ENCODE assay signal across 22 cellular contexts in the genomic region with DNA sequence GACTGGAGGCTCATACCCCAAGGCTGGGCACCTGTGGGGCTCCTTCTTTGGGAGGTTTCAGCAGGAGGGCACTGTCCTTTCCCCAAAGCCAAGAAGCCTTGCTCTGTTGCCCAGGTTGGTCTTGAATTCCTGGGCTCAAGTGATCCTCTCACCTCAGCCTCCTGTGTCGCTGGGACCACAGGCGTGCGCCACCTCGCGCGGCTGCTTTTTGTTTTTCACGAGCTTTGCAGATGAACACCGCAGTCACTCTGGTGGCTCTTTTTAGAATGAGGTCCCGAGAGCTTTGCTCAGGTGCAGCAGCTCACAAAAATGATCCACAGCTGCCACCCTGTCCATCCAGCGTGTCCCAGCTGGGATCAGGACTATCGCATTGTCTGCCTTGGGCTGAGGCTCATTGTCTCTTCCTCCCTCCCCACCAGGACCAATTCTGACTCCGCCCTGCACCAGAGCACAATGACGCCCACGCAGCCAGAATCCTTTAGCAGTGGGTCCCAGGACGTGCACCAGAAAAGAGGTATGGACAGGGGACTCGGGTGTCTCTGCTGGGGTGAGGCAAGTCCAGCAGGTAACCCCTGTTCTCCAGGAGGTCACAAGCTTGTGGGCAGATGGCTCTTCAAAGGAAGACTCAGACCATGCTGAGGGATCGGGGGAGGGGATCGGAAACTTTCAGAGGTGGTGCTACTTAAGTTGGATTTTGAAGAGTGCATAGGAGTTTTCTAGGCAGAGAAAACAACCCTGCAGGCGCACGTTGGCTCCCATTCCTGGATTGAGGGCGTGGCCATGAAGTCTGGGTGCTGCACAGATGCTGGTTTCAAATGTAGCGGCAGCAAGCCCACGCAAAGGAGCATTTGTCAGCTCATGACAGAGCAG. TPM values are rescaled to one million over a fixed set of nuclear protein-coding genes. Genes with fewer than 3 reads are reported as not detected.
DNase-seq lines count a peak whose midpoint lies in the region; ATAC-seq and TF ChIP-seq lines count a peak whose summit lies in the region.
"Had no signal": no experiment of that assay in that cellular context is flagged by ENCODE, and none has a peak within 500 bp of the region (broad histone marks: within the 10 kb centered on the region; RNA-seq: fewer than 3 reads in every experiment).

No MANE protein-coding gene starts in this region.

- H3K27me3 ChIP-seq in BLaER1 (no peaks in the 10 kb centered on the region), PC-3 (ENCODE audit: low read length) (no peaks in the 10 kb centered on the region), neuronal stem cell (ENCODE audit: control insufficient read depth in 3 of 3, insufficient read depth in 3 of 3, low read depth in 1 of 3, low read length in 3 of 3) (no peaks in the 10 kb centered on the region)
- H3K27me3 ChIP-seq: MG63 had no signal

- H3K36me3 Mint-ChIP-seq in glutamatergic neuron (ENCODE audit: unreplicated experiment) = no peaks in the 10 kb centered on the region

- intact Hi-C loops in PC-3 (cut with micrococcal nuclease) = no loop called here

- peak overlapping the region; percentile 89 for H2BK15ac ChIP-seq in neuronal stem cell (ENCODE audit: low read length)

- H3K79me1 ChIP-seq in neuronal stem cell (ENCODE audit: low read depth, low read length) = peaks cover 4% of the 10 kb centered on the region

- H3K18ac ChIP-seq in neuronal stem cell (ENCODE audit: low read length) = peak overlapping the region; percentile 80

- H3K27ac Mint-ChIP-seq in glutamatergic neuron (ENCODE audit: unreplicated experiment) = peak overlapping the region; percentile 76

- no peak for ATAC-seq in PC-3
- ATAC-seq in HG03432 (IDR thresholded peaks at IDR 0.05; ENCODE audit: unreplicated experiment) = no peak
- ATAC-seq: Panc1 had no signal

- H3K9me3 Mint-ChIP-seq in glutamatergic neuron (ENCODE audit: unreplicated experiment) = peaks cover 7% of the 10 kb centered on the region

- H3K4me3 ChIP-seq in BLaER1 (no peak overlapping the region), PC-3 (ENCODE audit: low read length) (no peak overlapping the region), neuronal stem cell (ENCODE audit: low read length in 2 of 2) (no peak overlapping the region)
- H3K4me3 ChIP-seq: HAP-1, MG63 had no signal

- peak overlapping the region; percentile 2 for H3K23ac ChIP-seq in neuronal stem cell (ENCODE audit: low read depth, low read length, poor library complexity)

- H4K20me1 ChIP-seq in BLaER1 = no peaks in the 10 kb centered on the region
- no peaks in the 10 kb centered on the region for H4K20me1 ChIP-seq in PC-3 (ENCODE audit: low read length)

- no peak overlapping the region for H3K4ac ChIP-seq in neuronal stem cell (ENCODE audit: low read length)

- peak overlapping the region; percentile 69 for H3K4me2 ChIP-seq in BLaER1
- H3K4me2 ChIP-seq in PC-3 (ENCODE audit: low read length) = no peak overlapping the region
- no peak overlapping the region for H3K4me2 ChIP-seq in neuronal stem cell (ENCODE audit: insufficient read depth, low read length, poor library complexity, severe bottlenecking)

- TF ChIP-seq CTCF in PC-3 (conservative IDR thresholded peaks at IDR 0.05; ENCODE audit: low read depth, low read length) = no peak
- TF ChIP-seq CTCF in glutamatergic neuron (IDR thresholded peaks at IDR 0.05; ENCODE audit: partially characterized antibody, unreplicated experiment) = no peak

- peaks cover 9% of the 10 kb centered on the region for H3K4me1 Mint-ChIP-seq in glutamatergic neuron (ENCODE audit: low read depth, unreplicated experiment)
- H3K4me1 Mint-ChIP-seq: CD14-positive monocyte had no signal

- H2BK5ac ChIP-seq in neuronal stem cell (ENCODE audit: low read length) = no peak overlapping the region

- peak overlapping the region; percentile 40 for H3K27ac ChIP-seq in BLaER1
- H3K27ac ChIP-seq in PC-3 (ENCODE audit: low read length) = no peak overlapping the region
- H3K27ac ChIP-seq in neuronal stem cell (replicated peaks; ENCODE audit: low read length) = no peak overlapping the region

- H2AFZ ChIP-seq in PC-3 (ENCODE audit: low read length) = no peak overlapping the region
- H2AFZ ChIP-seq in neuronal stem cell (ENCODE audit: low read length) = no peak overlapping the region

- H2BK12ac ChIP-seq in neuronal stem cell (ENCODE audit: low read length) = no peak overlapping the region

- H2AK5ac ChIP-seq in neuronal stem cell (ENCODE audit: low read depth, low read length) = peak overlapping the region; percentile 97

- TSS peak; percentile 20 for BruUV-seq in PC-3 (replicated peaks; lab: Mats Ljungman, UMichigan)

- H4K91ac ChIP-seq in neuronal stem cell (ENCODE audit: low read depth, low read length, poor library complexity) = no peak overlapping the region

- H3K27me3 Mint-ChIP-seq in glutamatergic neuron (ENCODE audit: unreplicated experiment) = peaks cover 14% of the 10 kb centered on the region

- no CpG with 5 or more reads among the region's 23 CpGs for WGBS in neuronal stem cell (ENCODE audit: extremely low coverage in 2 of 2, insufficient read length in 2 of 2, insufficient replicate concordance in 1 of 2), 2 donors

- no peak overlapping the region for H2BK120ac ChIP-seq in neuronal stem cell (ENCODE audit: low read depth, low read length)

- H3K14ac ChIP-seq in neuronal stem cell (ENCODE audit: low read length) = no peak overlapping the region

- peak overlapping the region; percentile 61 for H3K4me3 Mint-ChIP-seq in glutamatergic neuron (ENCODE audit: unreplicated experiment)
- H3K4me3 Mint-ChIP-seq: CD14-positive monocyte had no signal

- no peaks in the 10 kb centered on the region for H3K79me2 ChIP-seq in PC-3 (ENCODE audit: low read length)

- no peak overlapping the region for H3K9ac ChIP-seq in BLaER1
- H3K9ac ChIP-seq in PC-3 (ENCODE audit: low read length) = no peak overlapping the region
- H3K9ac ChIP-seq in neuronal stem cell (ENCODE audit: low read depth, low read length, poor library complexity) = peak overlapping the region; percentile 66

- CTCF ChIA-PET in PC-3 (lab: Charles Lee) = no interaction called here

- DNase-seq in PC-3 (no peak), glutamatergic neuron (no peak), neuronal stem cell (ENCODE audit: low spot score) (no peak), COLO829 (ENCODE audit: low spot score) (no peak), OCI-M2 (lab: John Stamatoyannopoulos, UW; ENCODE audit: unreplicated experiment) (no peak)
- DNase-seq: AML-193, DMS53, GF-D8, MG63, NCI-H1048, NCI-H1417 treated with DMSO at 0.1 percent for 48 hours, NCI-H187, NCI-H446 treated with DMSO at 0.1 percent for 48 hours, NCI-H526 treated with DMSO at 0.1 percent for 48 hours, T-helper 1 cell had no signal

- H3K4me1 ChIP-seq in BLaER1 (peaks cover 28% of the 10 kb centered on the region), PC-3 (ENCODE audit: insufficient read depth, low read length) (no peaks in the 10 kb centered on the region), neuronal stem cell (ENCODE audit: control insufficient read depth in 2 of 2, insufficient read depth in 1 of 2, low read depth in 1 of 2, low read length in 2 of 2) (peaks cover 12 to 17% of the 10 kb centered on the region in 2 donors)
- H3K4me1 ChIP-seq: HAP-1 had no signal

- H3K36me3 ChIP-seq in BLaER1 (peaks cover 36% of the 10 kb centered on the region; the same call in 1 of the 2 replicates), PC-3 (ENCODE audit: low read depth, low read length) (no peaks in the 10 kb centered on the region), neuronal stem cell (replicated peaks in 1 of 2; ENCODE audit: control insufficient read depth in 2 of 2, insufficient read depth in 2 of 2, low read length in 2 of 2) (peaks cover 5 to 23% of the 10 kb centered on the region in 2 donors)
- H3K36me3 ChIP-seq: HAP-1 had no signal

- no peaks in the 10 kb centered on the region for H3F3A ChIP-seq in PC-3 (ENCODE audit: low read length, unreplicated experiment)

- H3K9me2 ChIP-seq in PC-3 (replicated peaks; ENCODE audit: low read length) = no peaks in the 10 kb centered on the region

- POLR2A ChIA-PET in PC-3 (lab: Charles Lee; ENCODE audit: unreplicated experiment) = no interaction called here

- no peak overlapping the region for H4K8ac ChIP-seq in neuronal stem cell (ENCODE audit: low read depth, low read length)

- no peaks in the 10 kb centered on the region for H3K9me3 ChIP-seq in BLaER1
- no peaks in the 10 kb centered on the region for H3K9me3 ChIP-seq in PC-3 (ENCODE audit: low read length)
- H3K9me3 ChIP-seq in neuronal stem cell (replicated peaks in 1 of 2; ENCODE audit: control insufficient read depth in 2 of 2, insufficient read depth in 1 of 2, low read depth in 1 of 2, low read length in 2 of 2) = no peaks in the 10 kb centered on the region
- H3K9me3 ChIP-seq: HAP-1, MG63 had no signal

RNA-seq across cellular contexts. Expression of a gene that starts 41.5 kb away (rescaled TPM):
- total RNA-seq in PC-3 (2014; rRNA removed) (0.04 TPM in 1 of 2 replicates, not detected in the other), glutamatergic neuron (ENCODE audit: unreplicated experiment) (not detected)
- 0.01 TPM for polyA plus RNA-seq in neuronal stem cell (2013, experiment 1 of 2)
- polyA plus RNA-seq in neuronal stem cell (2013, experiment 2 of 2) = not detected
- total RNA-seq: A172, LHCN-M2 had no signal
- polyA plus RNA-seq: CD14-positive monocyte had no signal
